ENCODE assay signal across 8 cellular contexts in genomic region chr7:100588438-100588837, GRCh38. TPM values are rescaled to one million over a fixed set of nuclear protein-coding genes. Genes with fewer than 3 reads are reported as not detected.
A peak's percentile ranks its signal among the peaks of the same experiment; 100 is the strongest.
DNase-seq lines count a peak whose midpoint lies in the region; ATAC-seq and TF ChIP-seq lines count a peak whose summit lies in the region.

No MANE protein-coding gene starts in this region.

- peaks cover 46% of the 10 kb centered on the region for H3K4me1 Mint-ChIP-seq in neural crest cell

- DNase-seq in SKM-1 treated with dmso at 0.1 percent for 144 hours (lab: John Stamatoyannopoulos, UW; ENCODE audit: unreplicated experiment) (peak; percentile 10), SKM-1 (lab: John Stamatoyannopoulos, UW; ENCODE audit: unreplicated experiment) (no peak), MM.1S (no peak), astrocyte of the spinal cord (ENCODE audit: low read depth, low spot score) (no peak), neural crest cell (ENCODE audit: low read depth, low spot score) (no peak), HuH-7 (ENCODE audit: low spot score) (no peak), G401 (ENCODE audit: low spot score) (no peak)

- H3K9me2 ChIP-seq in MM.1S (replicated peaks; ENCODE audit: insufficient read depth, low read length): no peaks in the 10 kb centered on the region

- no peak overlapping the region for H2AFZ ChIP-seq in MM.1S (ENCODE audit: low read length)

- no peaks in the 10 kb centered on the region for H3K27me3 Mint-ChIP-seq in neural crest cell (ENCODE audit: low read depth)

- no peak overlapping the region for H3K4me2 ChIP-seq in MM.1S (ENCODE audit: low read depth, low read length)

- no peaks in the 10 kb centered on the region for H3K36me3 Mint-ChIP-seq in neural crest cell (ENCODE audit: low read depth)

- in situ Hi-C loops in astrocyte of the spinal cord (cut with HindIII; ENCODE audit: low sequenced_read_pairs) (no loop called here), G401 (cut with HindIII; ENCODE audit: low sequenced_read_pairs) (no loop called here)

- no peak for ATAC-seq in GM21367 (IDR thresholded peaks at IDR 0.05; ENCODE audit: unreplicated experiment)

- H3K9me3 Mint-ChIP-seq in neural crest cell: no peaks in the 10 kb centered on the region

- peaks cover 6% of the 10 kb centered on the region; the same call in 1 of the 2 replicates for H3K4me1 ChIP-seq in MM.1S (ENCODE audit: low read length)

- H3K9me3 ChIP-seq in MM.1S (replicated peaks; ENCODE audit: insufficient read depth, low read length): no peaks in the 10 kb centered on the region

- peak overlapping the region; percentile 83 for H3K4me3 Mint-ChIP-seq in neural crest cell

- H3K36me3 ChIP-seq in MM.1S (replicated peaks; ENCODE audit: insufficient read depth, low read length): no peaks in the 10 kb centered on the region

- H3K79me2 ChIP-seq in MM.1S (ENCODE audit: low read length): peaks cover 21% of the 10 kb centered on the region

- no peaks in the 10 kb centered on the region for H4K20me1 ChIP-seq in MM.1S (ENCODE audit: insufficient read depth, low read length)

- H3K9ac ChIP-seq in MM.1S (ENCODE audit: low read length): no peak overlapping the region

- H3F3A ChIP-seq in MM.1S (ENCODE audit: insufficient read depth, low read length): peaks cover 18% of the 10 kb centered on the region; the same call in 1 of the 2 replicates

- no peak overlapping the region for H3K27ac Mint-ChIP-seq in neural crest cell (ENCODE audit: unreplicated experiment)

- H3K27me3 ChIP-seq in MM.1S (replicated peaks; ENCODE audit: insufficient read depth, low read length): peaks cover 53% of the 10 kb centered on the region

- H3K4me3 ChIP-seq in MM.1S (ENCODE audit: low read length) (no peak overlapping the region), astrocyte of the spinal cord (ENCODE audit: low read depth, low read length) (no peak overlapping the region)

- H3K27ac ChIP-seq in MM.1S (ENCODE audit: low read length): no peak overlapping the region

- TF ChIP-seq CTCF in MM.1S (IDR thresholded peaks at IDR 0.05; ENCODE audit: low read length): peak; percentile 38
- peak; percentile 24 for TF ChIP-seq CTCF in astrocyte of the spinal cord (IDR thresholded peaks at IDR 0.05; ENCODE audit: low read depth, low read length)
- peak; percentile 36 for TF ChIP-seq CTCF in neural crest cell (conservative IDR thresholded peaks at IDR 0.05)

RNA-seq across cellular contexts. Expression of gene FBXO24, which starts 2.3 kb away (rescaled TPM):
- total RNA-seq in neural crest cell: 0.50 and 0.61 TPM in 2 replicates
- total RNA-seq in G401 (2014; rRNA removed; shearing (Covaris generic)): 0.78 TPM in 1 of 2 replicates, not detected in the other

RNA-seq across cellular contexts. Expression of gene LRCH4, which starts 2.5 kb away (rescaled TPM):
- 44.2 and 46.6 TPM in 2 replicates for total RNA-seq in neural crest cell
- 6.5 and 12.1 TPM in 2 replicates for total RNA-seq in G401 (2014; rRNA removed; shearing (Covaris generic))

RNA-seq across cellular contexts. Expression of gene PCOLCE, which starts 13.7 kb away (rescaled TPM):
- total RNA-seq in neural crest cell: 13.7 and 16.7 TPM in 2 replicates
- total RNA-seq in G401 (2014; rRNA removed; shearing (Covaris generic)): 72.9 and 82.8 TPM in 2 replicates

RNA-seq across cellular contexts. Expression of gene SAP25, which starts 14.7 kb away (rescaled TPM):
- 3.4 and 4.6 TPM in 2 replicates for total RNA-seq in neural crest cell
- not detected in 2 replicates for total RNA-seq in G401 (2014; rRNA removed; shearing (Covaris generic))

RNA-seq across cellular contexts. Expression of gene MOSPD3, which starts 23.9 kb away (rescaled TPM):
- total RNA-seq in neural crest cell: 24.3 and 27.9 TPM in 2 replicates
- total RNA-seq in G401 (2014; rRNA removed; shearing (Covaris generic)): 12.9 and 52.9 TPM in 2 replicates
